In the genomic region with DNA sequence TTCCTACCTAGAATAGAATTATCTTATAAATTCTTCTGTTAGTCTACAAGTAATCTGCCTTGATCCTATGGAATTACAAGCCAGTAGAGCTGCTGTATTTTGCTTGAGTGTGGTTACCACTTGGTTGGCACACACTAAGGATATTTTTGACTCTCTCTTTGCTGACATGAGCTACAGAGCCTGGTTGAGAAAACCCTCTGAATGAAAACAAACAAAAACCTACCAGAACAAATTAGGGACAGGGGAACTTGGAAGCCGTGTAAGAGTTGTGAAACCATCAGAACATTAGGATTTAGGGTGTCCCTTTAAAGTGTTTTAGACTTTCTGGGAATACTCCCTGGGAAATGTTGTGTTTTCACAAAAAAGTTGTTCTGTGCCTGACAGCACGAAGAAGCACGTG, we compare ENCODE assay signal across 17 cellular contexts. TPM values are rescaled to one million over a fixed set of nuclear protein-coding genes. Genes with fewer than 3 reads are reported as not detected.
DNase-seq lines count a peak whose midpoint lies in the region; ATAC-seq and TF ChIP-seq lines count a peak whose summit lies in the region.
"Had no signal": no experiment of that assay in that cellular context is flagged by ENCODE, and none has a peak within 500 bp of the region (broad histone marks: within the 10 kb centered on the region; RNA-seq: fewer than 3 reads in every experiment).

No MANE protein-coding gene starts in this region.

- H3K36me3 ChIP-seq in GM23248 (ENCODE audit: low read depth) (no peaks in the 10 kb centered on the region), skeletal muscle satellite cell (ENCODE audit: insufficient read depth, low read length) (no peaks in the 10 kb centered on the region)

- TF ChIP-seq POLR2A in lower leg skin (IDR thresholded peaks at IDR 0.05): no peak

- intact Hi-C loops in lower leg skin (cut with DNase I; ENCODE audit: low total_unique reads): no loop called here

- H3K4me3 ChIP-seq in GM23248 (no peak overlapping the region), skeletal muscle satellite cell (ENCODE audit: low read length) (peak overlapping the region; percentile 7), lower leg skin (ENCODE audit: low read depth, poor library complexity, severe bottlenecking) (no peak overlapping the region)
- H3K4me3 ChIP-seq: PC-9 had no signal

- in situ Hi-C loops in GM23248 (cut with MboI): no loop called here

- H4K20me1 ChIP-seq in GM23248 (ENCODE audit: insufficient read depth): no peaks in the 10 kb centered on the region

- no peak for ATAC-seq in SK-N-SH treated with all-trans-retinoic acid at 6 μM for 48 hours

- no peaks in the 10 kb centered on the region for H3K9me2 ChIP-seq in GM23248 (ENCODE audit: insufficient read depth)

- H3K4me2 ChIP-seq in GM23248 (ENCODE audit: unreplicated experiment) (no peak overlapping the region), skeletal muscle satellite cell (ENCODE audit: low read length) (peak overlapping the region; percentile 53)
- H3K4me2 ChIP-seq: PC-9 had no signal

- no peak for DNase-seq in GM23248
- DNase-seq in brain pericyte (ENCODE audit: low read depth, low spot score): peak; percentile 5
- peak; percentile 5 for DNase-seq in hepatic stellate cell (ENCODE audit: low spot score)
- DNase-seq in lower leg skin (ENCODE audit: low spot score in 2 of 2): no peak
- no peak for DNase-seq in globus pallidus (ENCODE audit: low spot score)
- DNase-seq: AML-193, DMS 273 treated with DMSO at 0.1 percent for 48 hours, Karpas-422, MM.1S, NCI-H1092 treated with DMSO at 0.1 percent for 48 hours, NCI-H2081 treated with DMSO at 0.1 percent for 48 hours, NCI-H510A, NCI-H774, PC-9 had no signal

- H3K4me1 ChIP-seq in GM23248 (ENCODE audit: insufficient read depth) (0 out of 2 replicates have a peak, but pooled peaks cover 4% of the 10 kb centered on the region), skeletal muscle satellite cell (ENCODE audit: control insufficient read depth, insufficient read depth, low read length) (peaks cover 36% of the 10 kb centered on the region)

- H3K79me2 ChIP-seq in GM23248 (ENCODE audit: insufficient read depth): no peaks in the 10 kb centered on the region

- no peak overlapping the region for H3K9ac ChIP-seq in GM23248
- peak overlapping the region; percentile 48 for H3K9ac ChIP-seq in skeletal muscle satellite cell (ENCODE audit: low read depth, low read length)

- H3F3A ChIP-seq in GM23248 (ENCODE audit: insufficient read depth): 0 out of 2 replicates have a peak, but pooled peaks cover 5% of the 10 kb centered on the region

- H3K27ac ChIP-seq in GM23248: no peak overlapping the region
- H3K27ac ChIP-seq: PC-9 had no signal

- H3K9me3 ChIP-seq in GM23248 (ENCODE audit: low read depth) (no peaks in the 10 kb centered on the region), skeletal muscle satellite cell (replicated peaks; ENCODE audit: low read length) (no peaks in the 10 kb centered on the region)

- H3K27me3 ChIP-seq in GM23248 (replicated peaks; ENCODE audit: insufficient read depth) (no peaks in the 10 kb centered on the region), skeletal muscle satellite cell (ENCODE audit: control insufficient read depth, insufficient read depth, low read length) (no peaks in the 10 kb centered on the region)

- TF ChIP-seq CTCF in lower leg skin (IDR thresholded peaks at IDR 0.05): no peak

- 43 to 49% methylated on average over 3 of the region's 3 CpGs for WGBS in GM23248 (ENCODE audit: low coverage in 1 of 2, low lambda C conversion rate in 2 of 2, missing lambda C conversion rate in 2 of 2), 2 experiments
- 65 to 69% methylated on average over 3 of the region's 3 CpGs for WGBS in lower leg skin, 2 donors

- peak overlapping the region; percentile 41; the same call in 1 of the 2 replicates for H2AFZ ChIP-seq in GM23248
- H2AFZ ChIP-seq: PC-9 had no signal

TF ChIP-seq in SK-N-SH treated with all-trans-retinoic acid at 6 μM for 48 hours, 23 proteins besides CTCF, POLR2A, EP300 and RAD21:
- TF ChIP-seq, protein P1, sequence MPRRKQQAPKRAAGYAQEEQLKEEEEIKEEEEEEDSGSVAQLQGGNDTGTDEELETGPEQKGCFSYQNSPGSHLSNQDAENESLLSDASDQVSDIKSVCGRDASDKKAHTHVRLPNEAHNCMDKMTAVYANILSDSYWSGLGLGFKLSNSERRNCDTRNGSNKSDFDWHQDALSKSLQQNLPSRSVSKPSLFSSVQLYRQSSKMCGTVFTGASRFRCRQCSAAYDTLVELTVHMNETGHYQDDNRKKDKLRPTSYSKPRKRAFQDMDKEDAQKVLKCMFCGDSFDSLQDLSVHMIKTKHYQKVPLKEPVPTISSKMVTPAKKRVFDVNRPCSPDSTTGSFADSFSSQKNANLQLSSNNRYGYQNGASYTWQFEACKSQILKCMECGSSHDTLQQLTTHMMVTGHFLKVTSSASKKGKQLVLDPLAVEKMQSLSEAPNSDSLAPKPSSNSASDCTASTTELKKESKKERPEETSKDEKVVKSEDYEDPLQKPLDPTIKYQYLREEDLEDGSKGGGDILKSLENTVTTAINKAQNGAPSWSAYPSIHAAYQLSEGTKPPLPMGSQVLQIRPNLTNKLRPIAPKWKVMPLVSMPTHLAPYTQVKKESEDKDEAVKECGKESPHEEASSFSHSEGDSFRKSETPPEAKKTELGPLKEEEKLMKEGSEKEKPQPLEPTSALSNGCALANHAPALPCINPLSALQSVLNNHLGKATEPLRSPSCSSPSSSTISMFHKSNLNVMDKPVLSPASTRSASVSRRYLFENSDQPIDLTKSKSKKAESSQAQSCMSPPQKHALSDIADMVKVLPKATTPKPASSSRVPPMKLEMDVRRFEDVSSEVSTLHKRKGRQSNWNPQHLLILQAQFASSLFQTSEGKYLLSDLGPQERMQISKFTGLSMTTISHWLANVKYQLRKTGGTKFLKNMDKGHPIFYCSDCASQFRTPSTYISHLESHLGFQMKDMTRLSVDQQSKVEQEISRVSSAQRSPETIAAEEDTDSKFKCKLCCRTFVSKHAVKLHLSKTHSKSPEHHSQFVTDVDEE (CRISPR knock-in tag; IDR thresholded peaks at IDR 0.05): no peak
- TF ChIP-seq ESRRG (CRISPR knock-in tag; IDR thresholded peaks at IDR 0.05): no peak
- TF ChIP-seq PPARA (CRISPR knock-in tag; IDR thresholded peaks at IDR 0.05; ENCODE audit: borderline replicate concordance): no peak
- TF ChIP-seq, protein P2, sequence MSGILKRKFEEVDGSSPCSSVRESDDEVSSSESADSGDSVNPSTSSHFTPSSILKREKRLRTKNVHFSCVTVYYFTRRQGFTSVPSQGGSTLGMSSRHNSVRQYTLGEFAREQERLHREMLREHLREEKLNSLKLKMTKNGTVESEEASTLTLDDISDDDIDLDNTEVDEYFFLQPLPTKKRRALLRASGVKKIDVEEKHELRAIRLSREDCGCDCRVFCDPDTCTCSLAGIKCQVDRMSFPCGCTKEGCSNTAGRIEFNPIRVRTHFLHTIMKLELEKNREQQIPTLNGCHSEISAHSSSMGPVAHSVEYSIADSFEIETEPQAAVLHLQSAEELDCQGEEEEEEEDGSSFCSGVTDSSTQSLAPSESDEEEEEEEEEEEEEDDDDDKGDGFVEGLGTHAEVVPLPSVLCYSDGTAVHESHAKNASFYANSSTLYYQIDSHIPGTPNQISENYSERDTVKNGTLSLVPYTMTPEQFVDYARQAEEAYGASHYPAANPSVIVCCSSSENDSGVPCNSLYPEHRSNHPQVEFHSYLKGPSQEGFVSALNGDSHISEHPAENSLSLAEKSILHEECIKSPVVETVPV (CRISPR knock-in tag; IDR thresholded peaks at IDR 0.05): no peak
- no peak for TF ChIP-seq ZNF565 (CRISPR knock-in tag; conservative IDR thresholded peaks at IDR 0.05; ENCODE audit: low read depth)
- no peak for TF ChIP-seq CSDC2 (CRISPR knock-in tag; IDR thresholded peaks at IDR 0.05)
- no peak for TF ChIP-seq OSR1 (CRISPR knock-in tag; IDR thresholded peaks at IDR 0.05)
- no peak for TF ChIP-seq ZFP3 (CRISPR knock-in tag; IDR thresholded peaks at IDR 0.05)
- TF ChIP-seq ZC3H10 (CRISPR knock-in tag; IDR thresholded peaks at IDR 0.05): no peak
- TF ChIP-seq ZFP30 (CRISPR knock-in tag; IDR thresholded peaks at IDR 0.05): no peak
- TF ChIP-seq ISL1 (CRISPR knock-in tag; IDR thresholded peaks at IDR 0.05): no peak
- no peak for TF ChIP-seq POU6F1 (CRISPR knock-in tag; IDR thresholded peaks at IDR 0.05; ENCODE audit: borderline replicate concordance, low read depth)
- TF ChIP-seq, protein P3, sequence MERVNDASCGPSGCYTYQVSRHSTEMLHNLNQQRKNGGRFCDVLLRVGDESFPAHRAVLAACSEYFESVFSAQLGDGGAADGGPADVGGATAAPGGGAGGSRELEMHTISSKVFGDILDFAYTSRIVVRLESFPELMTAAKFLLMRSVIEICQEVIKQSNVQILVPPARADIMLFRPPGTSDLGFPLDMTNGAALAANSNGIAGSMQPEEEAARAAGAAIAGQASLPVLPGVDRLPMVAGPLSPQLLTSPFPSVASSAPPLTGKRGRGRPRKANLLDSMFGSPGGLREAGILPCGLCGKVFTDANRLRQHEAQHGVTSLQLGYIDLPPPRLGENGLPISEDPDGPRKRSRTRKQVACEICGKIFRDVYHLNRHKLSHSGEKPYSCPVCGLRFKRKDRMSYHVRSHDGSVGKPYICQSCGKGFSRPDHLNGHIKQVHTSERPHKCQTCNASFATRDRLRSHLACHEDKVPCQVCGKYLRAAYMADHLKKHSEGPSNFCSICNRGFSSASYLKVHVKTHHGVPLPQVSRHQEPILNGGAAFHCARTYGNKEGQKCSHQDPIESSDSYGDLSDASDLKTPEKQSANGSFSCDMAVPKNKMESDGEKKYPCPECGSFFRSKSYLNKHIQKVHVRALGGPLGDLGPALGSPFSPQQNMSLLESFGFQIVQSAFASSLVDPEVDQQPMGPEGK (CRISPR knock-in tag; IDR thresholded peaks at IDR 0.05; ENCODE audit: borderline replicate concordance): no peak
- no peak for TF ChIP-seq GLIS3 (CRISPR knock-in tag; IDR thresholded peaks at IDR 0.05)

RNA-seq across cellular contexts. Expression of gene PDE7B, which starts 20.5 kb away (rescaled TPM):
- 5.7 and 6.8 TPM in 2 replicates for total RNA-seq in GM23248 (2014; rRNA removed; shearing (Covaris generic))
- 2.7 and 3.1 TPM in 2 replicates for polyA plus RNA-seq in GM23248 (2016; fragmentation: Nextera tagmentation; extraction: Ambion mirVana)
- total RNA-seq in skeletal muscle satellite cell (2012; rRNA removed): 7.6 and 11.4 TPM in 2 replicates
- 1 to 10 TPM in 2 of 4 donors, under 1 TPM in 2; 0.30 to 1.5 (median 0.89) TPM for total RNA-seq in lower leg skin
- total RNA-seq: A673 had no signal

Comparison
In these comparisons a context has a peak if more than half of its experiments do, and no peak if none do; other contexts are left out.
1. DNase-seq: peak in brain pericyte (single experiment) and hepatic stellate cell (single experiment); none in GM23248 (single experiment), lower leg skin (0 of 2) and globus pallidus (single experiment).